In genomic region chr7:2519119-2519930, GRCh38 we compare ENCODE assay signal across 8 cellular contexts. TPM values are rescaled to one million over a fixed set of nuclear protein-coding genes. Genes with fewer than 3 reads are reported as not detected.
DNase-seq lines count a peak whose midpoint lies in the region; ATAC-seq and TF ChIP-seq lines count a peak whose summit lies in the region.

Gene LFNG (plus strand): TSS chr7:2519774. CDS start chr7:2519862, 88 bp downstream.

- DNase-seq in Daoy (ENCODE audit: low read depth): peak; percentile 98
- DNase-seq in RWPE1 (ENCODE audit: low spot score): peak; percentile 94
- DNase-seq in activated T-helper 2 cell treated with anti-CD3 and anti-CD28 coated beads, Interferon-gamma antibody, Interleukin-2, Interleukin-4, amounts not matched to agents 10 μg/mL and 5 μg/mL and 100 μg/mL, durations not matched to agents 14 hours and 24 hours and 36 hours (ENCODE audit: low spot score): peak; percentile 82
- DNase-seq in fibroblast of the aortic adventitia (ENCODE audit: low read depth): peak; percentile 68
- peak; percentile 90 for DNase-seq in nephron progenitor cell
- DNase-seq in stimulated activated naive CD8-positive, alpha-beta T cell treated with anti-CD3 and anti-CD28 coated beads, Interleukin-15, amount 100 ng/mL, for 72 hours: peak; percentile 88 to 89

- peak; percentile 69 for ATAC-seq in GM21737 (IDR thresholded peaks at IDR 0.05; ENCODE audit: unreplicated experiment)
- ATAC-seq in stimulated activated naive CD8-positive, alpha-beta T cell treated with anti-CD3 and anti-CD28 coated beads, Interleukin-15, amount 100 ng/mL, for 72 hours: peak; percentile 70

- H3K36me3 ChIP-seq in KMS-11 (ENCODE audit: insufficient read depth): no peaks in the 10 kb centered on the region

- intact Hi-C loops in activated T-helper 2 cell treated with anti-CD3 and anti-CD28 coated beads, Interferon-gamma antibody, Interleukin-2, Interleukin-4, amounts not matched to agents 10 μg/mL and 5 μg/mL and 100 μg/mL, durations not matched to agents 14 hours and 24 hours and 36 hours (cut with micrococcal nuclease): loop anchor here (1.0 kb wide), 1 partner anchor 40 kb away; no protein-coding TSS in a partner anchor

- peaks cover 3% of the 10 kb centered on the region for H3K27me3 Mint-ChIP-seq in activated T-helper 2 cell treated with anti-CD3 and anti-CD28 coated beads, Interferon-gamma antibody, Interleukin-2, Interleukin-4, amounts not matched to agents 10 μg/mL and 5 μg/mL and 100 μg/mL, durations not matched to agents 14 hours and 24 hours and 36 hours (ENCODE audit: low read depth)
- peaks cover 17% of the 10 kb centered on the region for H3K27me3 Mint-ChIP-seq in nephron progenitor cell (ENCODE audit: low read depth, poor library complexity)
- H3K27me3 Mint-ChIP-seq in stimulated activated naive CD8-positive, alpha-beta T cell treated with anti-CD3 and anti-CD28 coated beads, Interleukin-15, amount 100 ng/mL, for 72 hours: no peaks in the 10 kb centered on the region

- TF ChIP-seq CTCF in KMS-11 (conservative IDR thresholded peaks at IDR 0.05; ENCODE audit: low read depth, low read length) (no peak), RWPE1 (conservative IDR thresholded peaks at IDR 0.05; ENCODE audit: low read depth) (no peak), fibroblast of the aortic adventitia (IDR thresholded peaks at IDR 0.05; ENCODE audit: insufficient read depth, low read length) (no peak), nephron progenitor cell (IDR thresholded peaks at IDR 0.05) (no peak)

- H3K36me3 Mint-ChIP-seq in activated T-helper 2 cell treated with anti-CD3 and anti-CD28 coated beads, Interferon-gamma antibody, Interleukin-2, Interleukin-4, amounts not matched to agents 10 μg/mL and 5 μg/mL and 100 μg/mL, durations not matched to agents 14 hours and 24 hours and 36 hours (ENCODE audit: low read depth): peaks cover 6% of the 10 kb centered on the region
- H3K36me3 Mint-ChIP-seq in nephron progenitor cell (ENCODE audit: low read depth): no peaks in the 10 kb centered on the region

- peaks cover 27% of the 10 kb centered on the region for H3K4me1 Mint-ChIP-seq in activated T-helper 2 cell treated with anti-CD3 and anti-CD28 coated beads, Interferon-gamma antibody, Interleukin-2, Interleukin-4, amounts not matched to agents 10 μg/mL and 5 μg/mL and 100 μg/mL, durations not matched to agents 14 hours and 24 hours and 36 hours (ENCODE audit: low read depth)
- H3K4me1 Mint-ChIP-seq in nephron progenitor cell: peaks cover 50% of the 10 kb centered on the region
- H3K4me1 Mint-ChIP-seq in stimulated activated naive CD8-positive, alpha-beta T cell treated with anti-CD3 and anti-CD28 coated beads, Interleukin-15, amount 100 ng/mL, for 72 hours: peaks cover 44% of the 10 kb centered on the region

- H3K4me3 Mint-ChIP-seq in activated T-helper 2 cell treated with anti-CD3 and anti-CD28 coated beads, Interferon-gamma antibody, Interleukin-2, Interleukin-4, amounts not matched to agents 10 μg/mL and 5 μg/mL and 100 μg/mL, durations not matched to agents 14 hours and 24 hours and 36 hours (ENCODE audit: low read depth): peak within 1 kb of the TSS; percentile 98
- peak within 1 kb of the TSS; percentile 85 for H3K4me3 Mint-ChIP-seq in nephron progenitor cell
- peak within 1 kb of the TSS; percentile 94 to 99 for H3K4me3 Mint-ChIP-seq in stimulated activated naive CD8-positive, alpha-beta T cell treated with anti-CD3 and anti-CD28 coated beads, Interleukin-15, amount 100 ng/mL, for 72 hours

- H3K27ac ChIP-seq in KMS-11 (no peak within 1 kb of the TSS), RWPE1 (peak within 1 kb of the TSS; percentile 100)

- H3K27ac Mint-ChIP-seq in activated T-helper 2 cell treated with anti-CD3 and anti-CD28 coated beads, Interferon-gamma antibody, Interleukin-2, Interleukin-4, amounts not matched to agents 10 μg/mL and 5 μg/mL and 100 μg/mL, durations not matched to agents 14 hours and 24 hours and 36 hours: peak within 1 kb of the TSS; percentile 79
- H3K27ac Mint-ChIP-seq in nephron progenitor cell: no peak within 1 kb of the TSS
- H3K27ac Mint-ChIP-seq in stimulated activated naive CD8-positive, alpha-beta T cell treated with anti-CD3 and anti-CD28 coated beads, Interleukin-15, amount 100 ng/mL, for 72 hours: peak within 1 kb of the TSS; percentile 76 to 96

- CTCF ChIA-PET in RWPE1 (lab: Yijun Ruan, JAX): interaction anchor here (0.7 kb wide), 1 partner anchor 98 kb away, joined by 3 read pairs; no protein-coding TSS in a partner anchor

- POLR2A ChIA-PET in RWPE1 (lab: Yijun Ruan, JAX; ENCODE audit: low non-redundant PET): no interaction called here

- peaks cover 81% of the 10 kb centered on the region for H3K27me3 ChIP-seq in KMS-11 (ENCODE audit: insufficient read depth, low read depth)

- no peak within 1 kb of the TSS for H3K4me3 ChIP-seq in KMS-11 (IDR thresholded peaks at IDR 0.05; ENCODE audit: insufficient read depth, low read depth, low read length)
- peak within 1 kb of the TSS; percentile 58 for H3K4me3 ChIP-seq in fibroblast of the aortic adventitia (ENCODE audit: low read depth, low read length)

- peak within 1 kb of the TSS; percentile 98 for H3K4me2 ChIP-seq in KMS-11

- peak within 1 kb of the TSS; percentile 49; the same call in 1 of the 2 replicates for H3K9ac ChIP-seq in KMS-11

- no peaks in the 10 kb centered on the region for H3K9me3 Mint-ChIP-seq in activated T-helper 2 cell treated with anti-CD3 and anti-CD28 coated beads, Interferon-gamma antibody, Interleukin-2, Interleukin-4, amounts not matched to agents 10 μg/mL and 5 μg/mL and 100 μg/mL, durations not matched to agents 14 hours and 24 hours and 36 hours
- no peaks in the 10 kb centered on the region for H3K9me3 Mint-ChIP-seq in nephron progenitor cell
- H3K9me3 Mint-ChIP-seq in stimulated activated naive CD8-positive, alpha-beta T cell treated with anti-CD3 and anti-CD28 coated beads, Interleukin-15, amount 100 ng/mL, for 72 hours: no peaks in the 10 kb centered on the region

- peak within 1 kb of the TSS; percentile 98 for H2AFZ ChIP-seq in KMS-11 (ENCODE audit: low read depth)

- H3K79me2 ChIP-seq in KMS-11 (ENCODE audit: insufficient read depth, low read depth): no peaks in the 10 kb centered on the region

- H4K20me1 ChIP-seq in KMS-11 (ENCODE audit: insufficient read depth): no peaks in the 10 kb centered on the region

- peaks cover 29% of the 10 kb centered on the region for H3K4me1 ChIP-seq in KMS-11 (ENCODE audit: low read depth, poor library complexity, severe bottlenecking)

RNA-seq across cellular contexts. Expression of gene LFNG, which starts in this region (rescaled TPM):
- total RNA-seq in Daoy (2014; rRNA removed; shearing (Covaris generic)): 16.1 and 24.2 TPM in 2 replicates
- 41.0 and 45.6 TPM in 2 replicates for total RNA-seq in activated T-helper 2 cell treated with anti-CD3 and anti-CD28 coated beads, Interferon-gamma antibody, Interleukin-2, Interleukin-4, amounts not matched to agents 10 μg/mL and 5 μg/mL and 100 μg/mL, durations not matched to agents 14 hours and 24 hours and 36 hours
- 0.72 and 2.3 TPM in 2 replicates for total RNA-seq in fibroblast of the aortic adventitia (ENCODE audit: low replicate concordance)
